Comparison of ENCODE assay signal across 1 cellular context in the genomic region with DNA sequence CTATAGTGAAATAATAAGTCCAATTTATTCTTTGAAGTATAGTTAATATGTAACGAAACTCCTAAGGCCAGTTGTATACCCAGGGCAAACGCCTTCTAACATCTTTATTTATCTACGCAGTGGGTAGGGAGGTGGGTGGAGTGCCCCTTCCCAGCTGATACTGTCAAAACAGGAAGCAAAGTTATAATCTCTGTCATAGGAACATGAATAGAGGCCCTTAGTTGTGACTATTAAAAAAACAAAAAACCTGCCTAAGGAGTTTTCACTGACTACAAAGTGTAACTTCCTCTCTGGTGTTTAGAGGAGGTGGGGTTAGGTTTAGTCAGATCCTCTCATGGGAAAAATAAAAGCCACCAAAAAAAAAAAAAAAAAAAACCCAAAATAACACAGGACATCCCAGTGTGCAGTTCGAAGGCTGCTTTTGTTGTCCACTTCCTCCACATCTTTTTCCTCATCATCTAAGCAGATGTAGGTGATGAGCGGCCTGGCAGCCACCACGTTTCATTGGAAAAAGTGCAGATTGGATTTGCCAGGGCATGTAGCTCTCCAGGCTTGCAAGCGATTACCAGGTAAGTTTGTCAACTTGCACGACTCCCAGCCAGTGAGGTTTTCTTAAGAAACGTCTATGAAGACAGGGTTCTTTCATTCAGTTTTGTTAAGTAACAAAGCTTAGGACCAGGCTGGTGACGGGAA.
TF ChIP-seq lines count a peak whose summit lies in the region.

No MANE protein-coding gene starts in this region.

TF ChIP-seq in GM23338, 12 proteins besides CTCF, POLR2A, EP300 and RAD21 (continued from another document):
- TF ChIP-seq, protein P1, sequence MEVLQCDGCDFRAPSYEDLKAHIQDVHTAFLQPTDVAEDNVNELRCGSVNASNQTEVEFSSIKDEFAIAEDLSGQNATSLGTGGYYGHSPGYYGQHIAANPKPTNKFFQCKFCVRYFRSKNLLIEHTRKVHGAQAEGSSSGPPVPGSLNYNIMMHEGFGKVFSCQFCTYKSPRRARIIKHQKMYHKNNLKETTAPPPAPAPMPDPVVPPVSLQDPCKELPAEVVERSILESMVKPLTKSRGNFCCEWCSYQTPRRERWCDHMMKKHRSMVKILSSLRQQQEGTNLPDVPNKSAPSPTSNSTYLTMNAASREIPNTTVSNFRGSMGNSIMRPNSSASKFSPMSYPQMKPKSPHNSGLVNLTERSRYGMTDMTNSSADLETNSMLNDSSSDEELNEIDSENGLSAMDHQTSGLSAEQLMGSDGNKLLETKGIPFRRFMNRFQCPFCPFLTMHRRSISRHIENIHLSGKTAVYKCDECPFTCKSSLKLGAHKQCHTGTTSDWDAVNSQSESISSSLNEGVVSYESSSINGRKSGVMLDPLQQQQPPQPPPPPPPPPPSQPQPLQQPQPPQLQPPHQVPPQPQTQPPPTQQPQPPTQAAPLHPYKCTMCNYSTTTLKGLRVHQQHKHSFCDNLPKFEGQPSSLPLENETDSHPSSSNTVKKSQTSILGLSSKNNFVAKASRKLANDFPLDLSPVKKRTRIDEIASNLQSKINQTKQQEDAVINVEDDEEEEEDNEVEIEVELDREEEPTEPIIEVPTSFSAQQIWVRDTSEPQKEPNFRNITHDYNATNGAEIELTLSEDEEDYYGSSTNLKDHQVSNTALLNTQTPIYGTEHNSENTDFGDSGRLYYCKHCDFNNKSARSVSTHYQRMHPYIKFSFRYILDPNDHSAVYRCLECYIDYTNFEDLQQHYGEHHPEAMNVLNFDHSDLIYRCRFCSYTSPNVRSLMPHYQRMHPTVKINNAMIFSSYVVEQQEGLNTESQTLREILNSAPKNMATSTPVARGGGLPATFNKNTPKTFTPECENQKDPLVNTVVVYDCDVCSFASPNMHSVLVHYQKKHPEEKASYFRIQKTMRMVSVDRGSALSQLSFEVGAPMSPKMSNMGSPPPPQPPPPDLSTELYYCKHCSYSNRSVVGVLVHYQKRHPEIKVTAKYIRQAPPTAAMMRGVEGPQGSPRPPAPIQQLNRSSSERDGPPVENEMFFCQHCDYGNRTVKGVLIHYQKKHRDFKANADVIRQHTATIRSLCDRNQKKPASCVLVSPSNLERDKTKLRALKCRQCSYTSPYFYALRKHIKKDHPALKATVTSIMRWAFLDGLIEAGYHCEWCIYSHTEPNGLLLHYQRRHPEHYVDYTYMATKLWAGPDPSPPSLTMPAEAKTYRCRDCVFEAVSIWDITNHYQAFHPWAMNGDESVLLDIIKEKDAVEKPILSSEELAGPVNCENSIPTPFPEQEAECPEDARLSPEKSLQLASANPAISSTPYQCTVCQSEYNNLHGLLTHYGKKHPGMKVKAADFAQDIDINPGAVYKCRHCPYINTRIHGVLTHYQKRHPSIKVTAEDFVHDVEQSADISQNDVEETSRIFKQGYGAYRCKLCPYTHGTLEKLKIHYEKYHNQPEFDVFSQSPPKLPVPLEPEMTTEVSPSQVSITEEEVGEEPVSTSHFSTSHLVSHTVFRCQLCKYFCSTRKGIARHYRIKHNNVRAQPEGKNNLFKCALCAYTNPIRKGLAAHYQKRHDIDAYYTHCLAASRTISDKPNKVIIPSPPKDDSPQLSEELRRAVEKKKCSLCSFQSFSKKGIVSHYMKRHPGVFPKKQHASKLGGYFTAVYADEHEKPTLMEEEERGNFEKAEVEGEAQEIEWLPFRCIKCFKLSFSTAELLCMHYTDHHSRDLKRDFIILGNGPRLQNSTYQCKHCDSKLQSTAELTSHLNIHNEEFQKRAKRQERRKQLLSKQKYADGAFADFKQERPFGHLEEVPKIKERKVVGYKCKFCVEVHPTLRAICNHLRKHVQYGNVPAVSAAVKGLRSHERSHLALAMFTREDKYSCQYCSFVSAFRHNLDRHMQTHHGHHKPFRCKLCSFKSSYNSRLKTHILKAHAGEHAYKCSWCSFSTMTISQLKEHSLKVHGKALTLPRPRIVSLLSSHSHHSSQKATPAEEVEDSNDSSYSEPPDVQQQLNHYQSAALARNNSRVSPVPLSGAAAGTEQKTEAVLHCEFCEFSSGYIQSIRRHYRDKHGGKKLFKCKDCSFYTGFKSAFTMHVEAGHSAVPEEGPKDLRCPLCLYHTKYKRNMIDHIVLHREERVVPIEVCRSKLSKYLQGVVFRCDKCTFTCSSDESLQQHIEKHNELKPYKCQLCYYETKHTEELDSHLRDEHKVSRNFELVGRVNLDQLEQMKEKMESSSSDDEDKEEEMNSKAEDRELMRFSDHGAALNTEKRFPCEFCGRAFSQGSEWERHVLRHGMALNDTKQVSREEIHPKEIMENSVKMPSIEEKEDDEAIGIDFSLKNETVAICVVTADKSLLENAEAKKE (CRISPR knock-in tag; IDR thresholded peaks at IDR 0.05), result no peak
- TF ChIP-seq EZH2 (IDR thresholded peaks at IDR 0.05; ENCODE audit: low read depth, unreplicated experiment) (no peak), CREB1 (CRISPR knock-in tag; IDR thresholded peaks at IDR 0.05; ENCODE audit: low read depth) (no peak), JUNB (IDR thresholded peaks at IDR 0.05; ENCODE audit: unreplicated experiment) (no peak), POLR2AphosphoS5 (IDR thresholded peaks at IDR 0.05; ENCODE audit: low read depth) (no peak), EZH2phosphoT487 (IDR thresholded peaks at IDR 0.05; ENCODE audit: unreplicated experiment) (no peak), ZNF114 (CRISPR knock-in tag; IDR thresholded peaks at IDR 0.05) (no peak), NANOG (IDR thresholded peaks at IDR 0.05; ENCODE audit: borderline replicate concordance) (no peak), ZNF331 (CRISPR knock-in tag; IDR thresholded peaks at IDR 0.05; ENCODE audit: low read depth) (no peak)
- TF ChIP-seq, protein P2, sequence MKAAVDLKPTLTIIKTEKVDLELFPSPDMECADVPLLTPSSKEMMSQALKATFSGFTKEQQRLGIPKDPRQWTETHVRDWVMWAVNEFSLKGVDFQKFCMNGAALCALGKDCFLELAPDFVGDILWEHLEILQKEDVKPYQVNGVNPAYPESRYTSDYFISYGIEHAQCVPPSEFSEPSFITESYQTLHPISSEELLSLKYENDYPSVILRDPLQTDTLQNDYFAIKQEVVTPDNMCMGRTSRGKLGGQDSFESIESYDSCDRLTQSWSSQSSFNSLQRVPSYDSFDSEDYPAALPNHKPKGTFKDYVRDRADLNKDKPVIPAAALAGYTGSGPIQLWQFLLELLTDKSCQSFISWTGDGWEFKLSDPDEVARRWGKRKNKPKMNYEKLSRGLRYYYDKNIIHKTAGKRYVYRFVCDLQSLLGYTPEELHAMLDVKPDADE (IDR thresholded peaks at IDR 0.05), result no peak
- TF ChIP-seq, protein P3, sequence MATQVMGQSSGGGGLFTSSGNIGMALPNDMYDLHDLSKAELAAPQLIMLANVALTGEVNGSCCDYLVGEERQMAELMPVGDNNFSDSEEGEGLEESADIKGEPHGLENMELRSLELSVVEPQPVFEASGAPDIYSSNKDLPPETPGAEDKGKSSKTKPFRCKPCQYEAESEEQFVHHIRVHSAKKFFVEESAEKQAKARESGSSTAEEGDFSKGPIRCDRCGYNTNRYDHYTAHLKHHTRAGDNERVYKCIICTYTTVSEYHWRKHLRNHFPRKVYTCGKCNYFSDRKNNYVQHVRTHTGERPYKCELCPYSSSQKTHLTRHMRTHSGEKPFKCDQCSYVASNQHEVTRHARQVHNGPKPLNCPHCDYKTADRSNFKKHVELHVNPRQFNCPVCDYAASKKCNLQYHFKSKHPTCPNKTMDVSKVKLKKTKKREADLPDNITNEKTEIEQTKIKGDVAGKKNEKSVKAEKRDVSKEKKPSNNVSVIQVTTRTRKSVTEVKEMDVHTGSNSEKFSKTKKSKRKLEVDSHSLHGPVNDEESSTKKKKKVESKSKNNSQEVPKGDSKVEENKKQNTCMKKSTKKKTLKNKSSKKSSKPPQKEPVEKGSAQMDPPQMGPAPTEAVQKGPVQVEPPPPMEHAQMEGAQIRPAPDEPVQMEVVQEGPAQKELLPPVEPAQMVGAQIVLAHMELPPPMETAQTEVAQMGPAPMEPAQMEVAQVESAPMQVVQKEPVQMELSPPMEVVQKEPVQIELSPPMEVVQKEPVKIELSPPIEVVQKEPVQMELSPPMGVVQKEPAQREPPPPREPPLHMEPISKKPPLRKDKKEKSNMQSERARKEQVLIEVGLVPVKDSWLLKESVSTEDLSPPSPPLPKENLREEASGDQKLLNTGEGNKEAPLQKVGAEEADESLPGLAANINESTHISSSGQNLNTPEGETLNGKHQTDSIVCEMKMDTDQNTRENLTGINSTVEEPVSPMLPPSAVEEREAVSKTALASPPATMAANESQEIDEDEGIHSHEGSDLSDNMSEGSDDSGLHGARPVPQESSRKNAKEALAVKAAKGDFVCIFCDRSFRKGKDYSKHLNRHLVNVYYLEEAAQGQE (IDR thresholded peaks at IDR 0.05; ENCODE audit: unreplicated experiment), result no peak
